Comparison of ENCODE assay signal across 8 cellular contexts in the genomic region with DNA sequence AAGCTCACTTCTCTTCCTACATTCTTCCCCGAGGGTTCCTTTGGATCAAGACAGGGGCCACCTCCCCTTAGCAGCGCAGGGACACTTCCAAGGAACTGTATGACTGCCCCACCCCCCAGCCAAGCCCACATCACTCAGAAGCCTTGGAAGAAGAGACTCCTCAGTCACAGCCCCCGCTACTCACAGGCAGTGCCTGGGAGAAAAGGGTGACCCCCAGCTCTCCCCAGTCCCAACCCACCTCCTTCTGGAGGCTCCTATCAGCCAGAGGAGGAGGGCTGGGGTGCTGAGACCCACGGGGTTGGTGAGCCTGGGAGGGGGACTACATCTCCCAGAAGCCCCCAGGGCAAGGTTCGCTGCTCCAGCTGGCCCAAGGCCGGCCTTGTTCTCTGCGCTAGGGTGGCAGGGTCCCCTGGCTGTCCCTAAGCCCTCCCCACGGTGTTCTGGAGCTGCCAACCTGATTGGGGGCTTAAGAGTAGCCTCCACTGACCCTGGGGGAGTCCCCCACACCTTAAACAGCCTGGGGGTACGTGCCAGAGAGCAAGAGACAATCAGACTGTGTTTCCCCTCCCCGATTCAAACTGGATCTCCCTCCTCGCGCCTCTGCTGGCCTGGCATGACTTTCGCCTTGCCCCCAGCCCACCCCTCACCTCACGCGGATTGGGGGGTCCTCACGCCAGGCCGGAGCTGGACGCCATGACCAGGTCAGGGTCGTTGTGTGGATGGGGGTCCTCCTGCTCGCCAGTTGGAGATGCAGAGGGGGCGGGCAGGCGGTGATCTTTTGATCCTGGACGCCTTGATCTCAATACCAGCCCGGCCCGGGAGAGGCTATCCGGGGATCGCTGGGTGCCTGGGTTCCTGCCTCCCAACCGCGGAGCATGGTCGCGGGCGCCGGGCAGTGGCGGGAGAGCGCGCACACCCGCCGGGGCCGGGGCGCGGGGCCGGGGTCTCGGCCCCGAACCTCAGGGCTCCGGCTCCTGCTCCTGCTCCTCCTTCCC. TPM values are rescaled to one million over a fixed set of nuclear protein-coding genes. Genes with fewer than 3 reads are reported as not detected.
DNase-seq lines count a peak whose midpoint lies in the region; ATAC-seq lines count a peak whose summit lies in the region.

No MANE protein-coding gene starts in this region.

- ATAC-seq in GM19328 (IDR thresholded peaks at IDR 0.05; ENCODE audit: unreplicated experiment), result no peak

- H3K27me3 ChIP-seq in iPS-15b (ENCODE audit: control insufficient read depth, insufficient read depth, low read length) (peaks cover 5% of the 10 kb centered on the region), skeletal muscle satellite cell (ENCODE audit: control insufficient read depth, insufficient read depth, low read length) (no peaks in the 10 kb centered on the region)

- H3K36me3 ChIP-seq in iPS-15b (ENCODE audit: control insufficient read depth, insufficient read depth, low read length) (peaks cover 3% of the 10 kb centered on the region), skeletal muscle satellite cell (ENCODE audit: insufficient read depth, low read length) (no peaks in the 10 kb centered on the region)

- H3K9me3 ChIP-seq in iPS-15b (ENCODE audit: control insufficient read depth, insufficient read depth, low read length) (no peaks in the 10 kb centered on the region), skeletal muscle satellite cell (replicated peaks; ENCODE audit: low read length) (no peaks in the 10 kb centered on the region)

- peaks cover 34% of the 10 kb centered on the region for H3K4me1 ChIP-seq in iPS-15b (ENCODE audit: control insufficient read depth, insufficient read depth, low read length)
- H3K4me1 ChIP-seq in skeletal muscle satellite cell (ENCODE audit: control insufficient read depth, insufficient read depth, low read length), result peaks cover 57% of the 10 kb centered on the region

- peak overlapping the region; percentile 93 for H3K4me3 ChIP-seq in iPS-15b (ENCODE audit: low read depth, low read length)
- H3K4me3 ChIP-seq in skeletal muscle satellite cell (ENCODE audit: low read length), result peak overlapping the region; percentile 94

- H3K4me2 ChIP-seq in skeletal muscle satellite cell (ENCODE audit: low read length), result peak overlapping the region; percentile 91

- DNase-seq in SHP77 (lab: John Stamatoyannopoulos, UW) (peak; percentile 47 to 48), SHP77 treated with DMSO at 0.1 percent for 48 hours (lab: John Stamatoyannopoulos, UW) (no peak), NCI-H526 treated with DMSO at 0.1 percent for 48 hours (lab: John Stamatoyannopoulos, UW) (peak; percentile 68), anterior cingulate cortex (lab: John Stamatoyannopoulos, UW) (peak in 43 of 58 donors; percentile 17 to 87 (median 48)), DMS153 treated with DMSO at 0.1 percent for 48 hours (lab: John Stamatoyannopoulos, UW; ENCODE audit: unreplicated experiment) (no peak)

- peak overlapping the region; percentile 14 for H3K9ac ChIP-seq in iPS-15b (ENCODE audit: low read depth, low read length)
- peak overlapping the region; percentile 92 for H3K9ac ChIP-seq in skeletal muscle satellite cell (ENCODE audit: low read depth, low read length)

RNA-seq across cellular contexts. Expression of a gene that starts 0.8 kb away (rescaled TPM):
- 22.3 and 25.1 TPM in 2 replicates for total RNA-seq in skeletal muscle satellite cell (2012; rRNA removed)

RNA-seq across cellular contexts. Expression of a gene that starts 31.2 kb away (rescaled TPM):
- total RNA-seq in skeletal muscle satellite cell (2012; rRNA removed), result not detected in 2 replicates

RNA-seq across cellular contexts. Expression of a gene that starts 41.2 kb away (rescaled TPM):
- not detected in 2 replicates for total RNA-seq in skeletal muscle satellite cell (2012; rRNA removed)

RNA-seq across cellular contexts. Expression of a gene that starts 46.7 kb away (rescaled TPM):
- not detected in 2 replicates for total RNA-seq in skeletal muscle satellite cell (2012; rRNA removed)

Comparison
In these comparisons a context has a peak if more than half of its experiments do, and no peak if none do; other contexts are left out.
1. DNase-seq: peak in SHP77 (2 of 2), NCI-H526 treated with DMSO at 0.1 percent for 48 hours (single experiment) and anterior cingulate cortex (43 of 58); none in SHP77 treated with DMSO at 0.1 percent for 48 hours (single experiment) and DMS153 treated with DMSO at 0.1 percent for 48 hours (single experiment).